ENCODE assay signal across 36 cellular contexts in genomic region chr10:97307866-97308780, GRCh38. TPM values are rescaled to one million over a fixed set of nuclear protein-coding genes. Genes with fewer than 3 reads are reported as not detected.
A peak's percentile ranks its signal among the peaks of the same experiment; 100 is the strongest.
DNase-seq lines count a peak whose midpoint lies in the region; ATAC-seq lines count a peak whose summit lies in the region.
"Had no signal": no experiment of that assay in that cellular context is flagged by ENCODE, and none has a peak within 500 bp of the region (broad histone marks: within the 10 kb centered on the region; RNA-seq: fewer than 3 reads in every experiment).

No MANE protein-coding gene starts in this region.

- H3K9ac ChIP-seq in mesenchymal stem cell (ENCODE audit: low read length), result no peak overlapping the region
- H3K9ac ChIP-seq in Karpas-422 (ENCODE audit: low read length), result no peak overlapping the region
- H3K9ac ChIP-seq: KMS-11 had no signal

- H3K36me3 ChIP-seq in mesenchymal stem cell (ENCODE audit: control insufficient read depth in 1 of 2, insufficient read depth in 2 of 2, low read depth in 1 of 2, low read length in 2 of 2) (no peaks in the 10 kb centered on the region), Karpas-422 (ENCODE audit: insufficient read depth, low read length) (no peaks in the 10 kb centered on the region)
- H3K36me3 ChIP-seq: brain microvascular endothelial cell, ovary, SJCRH30, spleen, thoracic aorta, uterus had no signal

- no peak overlapping the region for H2BK120ac ChIP-seq in mesenchymal stem cell (ENCODE audit: low read depth, low read length)

- no peak overlapping the region for H4K8ac ChIP-seq in mesenchymal stem cell (ENCODE audit: low read length)

- H4K20me1 ChIP-seq in Karpas-422 (ENCODE audit: insufficient read depth, low read depth, low read length), result no peaks in the 10 kb centered on the region

- peak overlapping the region in 1 of 2 experiments; percentile 12 for H3K18ac ChIP-seq in mesenchymal stem cell (ENCODE audit: low read depth in 1 of 2, low read length in 2 of 2)

- 79% methylated on average over 10 of the region's 10 CpGs for WGBS in mesenchymal stem cell

- H4K91ac ChIP-seq in mesenchymal stem cell (ENCODE audit: low read length), result no peak overlapping the region

- peak overlapping the region; percentile 44 for H2BK5ac ChIP-seq in mesenchymal stem cell (ENCODE audit: low read depth, low read length, poor library complexity, severe bottlenecking)

- H3K27ac ChIP-seq in mesenchymal stem cell (ENCODE audit: low read length, poor library complexity, severe bottlenecking) (no peak overlapping the region), Karpas-422 (ENCODE audit: low read length) (no peak overlapping the region)
- H3K27ac ChIP-seq: brain microvascular endothelial cell, KMS-11, ovary, SJCRH30, spleen, uterus, VCaP had no signal

- H3K23ac ChIP-seq in mesenchymal stem cell (ENCODE audit: low read length in 2 of 2), result no peak overlapping the region

- H2BK15ac ChIP-seq in mesenchymal stem cell (ENCODE audit: low read depth, poor library complexity, severe bottlenecking), result no peak overlapping the region

- H3K14ac ChIP-seq in mesenchymal stem cell (ENCODE audit: low read length in 2 of 2), result no peak overlapping the region

- no peak overlapping the region for H2BK12ac ChIP-seq in mesenchymal stem cell (ENCODE audit: low read length in 2 of 2)

- no peak overlapping the region for H3K4me3 ChIP-seq in mesenchymal stem cell (ENCODE audit: insufficient read depth in 1 of 2, low read depth in 1 of 2, low read length in 2 of 2)
- no peak overlapping the region for H3K4me3 ChIP-seq in Karpas-422 (ENCODE audit: low read length)
- H3K4me3 ChIP-seq: dorsolateral prefrontal cortex, ovary, SJCRH30, spleen, thoracic aorta, uterus had no signal

- ATAC-seq in GM21423 (IDR thresholded peaks at IDR 0.05; ENCODE audit: unreplicated experiment) (no peak), HG02678 (IDR thresholded peaks at IDR 0.05; ENCODE audit: unreplicated experiment) (no peak)
- ATAC-seq: activated CD4-positive, alpha-beta T cell treated with anti-CD3 and anti-CD28 coated beads for 36 hours; activated CD8-positive, alpha-beta T cell treated with anti-CD3 and anti-CD28 coated beads, Interleukin-2, amount 10 ng/mL, durations not matched to agents 7 days and 5 days; activated T-helper 17 cell treated with anti-CD3 and anti-CD28 coated beads, Interleukin-2, amount 50 U/mL, for 72 hours had no signal

- H3K4me2 ChIP-seq in mesenchymal stem cell (ENCODE audit: low read length, poor library complexity, severe bottlenecking) (no peak overlapping the region), Karpas-422 (ENCODE audit: low read depth, low read length, poor library complexity, severe bottlenecking) (no peak overlapping the region)
- H3K4me2 ChIP-seq: KMS-11 had no signal

- H3K4ac ChIP-seq in mesenchymal stem cell (ENCODE audit: low read depth in 1 of 2, low read length in 2 of 2), result no peak overlapping the region

- no peaks in the 10 kb centered on the region for H3K79me1 ChIP-seq in mesenchymal stem cell (replicated peaks; ENCODE audit: low read length, poor library complexity, severe bottlenecking)

- no peaks in the 10 kb centered on the region for H3K9me2 ChIP-seq in Karpas-422 (replicated peaks; ENCODE audit: insufficient read depth, low read length)

- H3K79me2 ChIP-seq in Karpas-422 (ENCODE audit: low read length), result no peaks in the 10 kb centered on the region

- H3K9me3 ChIP-seq in mesenchymal stem cell (ENCODE audit: control insufficient read depth, low read length), result no peaks in the 10 kb centered on the region
- H3K9me3 ChIP-seq in Karpas-422 (ENCODE audit: low read length), result no peaks in the 10 kb centered on the region
- H3K9me3 ChIP-seq: ovary, SJCRH30, spleen, thoracic aorta, uterus had no signal

- H3K27me3 ChIP-seq in mesenchymal stem cell (ENCODE audit: control insufficient read depth in 1 of 2, insufficient read depth in 1 of 2, low read length in 2 of 2) (no peaks in the 10 kb centered on the region), Karpas-422 (ENCODE audit: low read length) (no peaks in the 10 kb centered on the region)
- H3K27me3 ChIP-seq: brain microvascular endothelial cell, dorsolateral prefrontal cortex, ovary, spleen, uterus had no signal

- H2AK5ac ChIP-seq in mesenchymal stem cell (ENCODE audit: low read length, severe bottlenecking), result no peak overlapping the region

- no peak overlapping the region for H2AFZ ChIP-seq in mesenchymal stem cell (ENCODE audit: low read depth, low read length)
- H2AFZ ChIP-seq in Karpas-422 (ENCODE audit: low read length), result no peak overlapping the region

- DNase-seq in SIG-M5 treated with dmso at 0.1 percent for 504 hours (lab: John Stamatoyannopoulos, UW; ENCODE audit: unreplicated experiment), result peak; percentile 46
- DNase-seq in SIG-M5 (lab: John Stamatoyannopoulos, UW), result no peak
- peak; percentile 31 for DNase-seq in amniotic epithelial cell (ENCODE audit: low read depth)
- peak; percentile 25 for DNase-seq in mesenchymal stem cell
- no peak for DNase-seq in NCI-H2227 (lab: John Stamatoyannopoulos, UW; ENCODE audit: unreplicated experiment)
- DNase-seq in Karpas-422, result no peak
- DNase-seq: activated CD4-positive, alpha-beta T cell treated with anti-CD3 and anti-CD28 coated beads for 36 hours; activated CD8-positive, alpha-beta T cell treated with anti-CD3 and anti-CD28 coated beads, Interleukin-2, amount 10 ng/mL, durations not matched to agents 7 days and 5 days; activated naive CD4-positive, alpha-beta T cell treated with anti-CD3 and anti-CD28 coated beads, Interleukin-2, amount 50 U/mL, for 16 hours; amygdala; brain microvascular endothelial cell; DMS153; dorsolateral prefrontal cortex; HFFc6; hippocampal formation; left cardiac atrium; mammary epithelial cell; MM.1S; NCI-H1436; NCI-H2081 treated with DMSO at 0.1 percent for 48 hours; NCI-H226; NCI-H526 treated with DMSO at 0.1 percent for 48 hours; nephron progenitor cell; ovary; SJCRH30; spleen; stimulated activated CD4-positive, alpha-beta T cell treated with anti-CD3 and anti-CD28 coated beads, Interleukin-2, amount 100 ng/mL, for 24 hours; SW 1271; T-helper 9 cell; uterus had no signal

- no peaks in the 10 kb centered on the region for H3K4me1 ChIP-seq in mesenchymal stem cell (ENCODE audit: control insufficient read depth, insufficient read depth, low read depth, low read length)
- no peaks in the 10 kb centered on the region for H3K4me1 ChIP-seq in Karpas-422 (ENCODE audit: low read length)
- H3K4me1 ChIP-seq: SJCRH30, spleen, uterus had no signal

RNA-seq across cellular contexts. Expression of gene FRAT1, which starts 10.9 kb away (rescaled TPM):
- polyA plus RNA-seq in mesenchymal stem cell (2013, experiment 1 of 2), result 0.88 TPM
- polyA plus RNA-seq in mesenchymal stem cell (2013, experiment 2 of 2), result 0.79 TPM
- 2.5 and 3.6 TPM in 2 replicates for total RNA-seq in Karpas-422 (2014; rRNA removed; shearing (Covaris generic); ENCODE audit: low replicate concordance)

RNA-seq across cellular contexts. Expression of gene ARHGAP19, which starts 15.7 kb away (rescaled TPM):
- polyA plus RNA-seq in mesenchymal stem cell (2013, experiment 1 of 2), result 6.8 TPM
- 6.5 TPM for polyA plus RNA-seq in mesenchymal stem cell (2013, experiment 2 of 2)
- 10.4 and 11.4 TPM in 2 replicates for total RNA-seq in Karpas-422 (2014; rRNA removed; shearing (Covaris generic); ENCODE audit: low replicate concordance)

RNA-seq across cellular contexts. Expression of gene FRAT2, which starts 26.4 kb away (rescaled TPM):
- 4.1 TPM for polyA plus RNA-seq in mesenchymal stem cell (2013, experiment 1 of 2)
- polyA plus RNA-seq in mesenchymal stem cell (2013, experiment 2 of 2), result 4.2 TPM
- total RNA-seq in Karpas-422 (2014; rRNA removed; shearing (Covaris generic); ENCODE audit: low replicate concordance), result 8.3 and 12.0 TPM in 2 replicates

Comparison
In these comparisons a context has a peak if more than half of its experiments do, and no peak if none do; other contexts are left out.
1. DNase-seq: peak in SIG-M5 treated with dmso at 0.1 percent for 504 hours (single experiment), amniotic epithelial cell (single experiment) and mesenchymal stem cell (single experiment); none in SIG-M5 (single experiment), NCI-H2227 (single experiment) and Karpas-422 (single experiment).